Comparison of ENCODE assay signal across 3 cellular contexts in genomic region chr3:15229262-15229661, GRCh38.
TF ChIP-seq lines count a peak whose summit lies in the region.

No MANE protein-coding gene starts in this region.

TF ChIP-seq in HepG2, 621 proteins besides CTCF, POLR2A, EP300 and RAD21:
- TF ChIP-seq ZNF264 (CRISPR knock-in tag; IDR thresholded peaks at IDR 0.05) (no peak), MAFK (conservative IDR thresholded peaks at IDR 0.05 in 1 of 2, IDR thresholded peaks at IDR 0.05 in 1 of 2; ENCODE audit: low read length in 2 of 2) (peak in 1 of 2 experiments; percentile 52; a peak in 2 of 4 replicates), MAFF (IDR thresholded peaks at IDR 0.05; ENCODE audit: low read depth, low read length) (peak; percentile 21; the same call in 1 of the 2 replicates), ZNF329 (CRISPR knock-in tag; IDR thresholded peaks at IDR 0.05; ENCODE audit: low read depth) (no peak)
TF ChIP-seq in HepG2: peak in this region for 2.

TF ChIP-seq in A549, 52 proteins besides CTCF, POLR2A, EP300 and RAD21:
- TF ChIP-seq ESRRA (IDR thresholded peaks at IDR 0.05; ENCODE audit: borderline replicate concordance, low read length) (no peak), USF2 (IDR thresholded peaks at IDR 0.05) (no peak), MAFK (IDR thresholded peaks at IDR 0.05; ENCODE audit: partially characterized antibody) (peak; percentile 52)
- TF ChIP-seq, protein P1, sequence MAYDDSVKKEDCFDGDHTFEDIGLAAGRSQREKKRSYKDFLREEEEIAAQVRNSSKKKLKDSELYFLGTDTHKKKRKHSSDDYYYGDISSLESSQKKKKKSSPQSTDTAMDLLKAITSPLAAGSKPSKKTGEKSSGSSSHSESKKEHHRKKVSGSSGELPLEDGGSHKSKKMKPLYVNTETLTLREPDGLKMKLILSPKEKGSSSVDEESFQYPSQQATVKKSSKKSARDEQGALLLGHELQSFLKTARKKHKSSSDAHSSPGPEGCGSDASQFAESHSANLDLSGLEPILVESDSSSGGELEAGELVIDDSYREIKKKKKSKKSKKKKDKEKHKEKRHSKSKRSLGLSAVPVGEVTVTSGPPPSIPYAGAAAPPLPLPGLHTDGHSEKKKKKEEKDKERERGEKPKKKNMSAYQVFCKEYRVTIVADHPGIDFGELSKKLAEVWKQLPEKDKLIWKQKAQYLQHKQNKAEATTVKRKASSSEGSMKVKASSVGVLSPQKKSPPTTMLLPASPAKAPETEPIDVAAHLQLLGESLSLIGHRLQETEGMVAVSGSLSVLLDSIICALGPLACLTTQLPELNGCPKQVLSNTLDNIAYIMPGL (CRISPR knock-in tag; IDR thresholded peaks at IDR 0.05; ENCODE audit: borderline replicate concordance) = no peak

TF ChIP-seq in K562, 482 proteins besides CTCF, POLR2A, EP300 and RAD21:
- TF ChIP-seq SMC3 (conservative IDR thresholded peaks at IDR 0.05; ENCODE audit: insufficient read depth, low read depth, low read length) (no peak), C11orf30 (IDR thresholded peaks at IDR 0.05; ENCODE audit: low read depth) (peak; percentile 47; the same call in 1 of the 2 replicates), ZNF316 (IDR thresholded peaks at IDR 0.05) (peak; percentile 24; the same call in 1 of the 2 replicates)
TF ChIP-seq in K562: peak in this region for 2.
